ENCODE assay signal across 16 cellular contexts in the genomic region with DNA sequence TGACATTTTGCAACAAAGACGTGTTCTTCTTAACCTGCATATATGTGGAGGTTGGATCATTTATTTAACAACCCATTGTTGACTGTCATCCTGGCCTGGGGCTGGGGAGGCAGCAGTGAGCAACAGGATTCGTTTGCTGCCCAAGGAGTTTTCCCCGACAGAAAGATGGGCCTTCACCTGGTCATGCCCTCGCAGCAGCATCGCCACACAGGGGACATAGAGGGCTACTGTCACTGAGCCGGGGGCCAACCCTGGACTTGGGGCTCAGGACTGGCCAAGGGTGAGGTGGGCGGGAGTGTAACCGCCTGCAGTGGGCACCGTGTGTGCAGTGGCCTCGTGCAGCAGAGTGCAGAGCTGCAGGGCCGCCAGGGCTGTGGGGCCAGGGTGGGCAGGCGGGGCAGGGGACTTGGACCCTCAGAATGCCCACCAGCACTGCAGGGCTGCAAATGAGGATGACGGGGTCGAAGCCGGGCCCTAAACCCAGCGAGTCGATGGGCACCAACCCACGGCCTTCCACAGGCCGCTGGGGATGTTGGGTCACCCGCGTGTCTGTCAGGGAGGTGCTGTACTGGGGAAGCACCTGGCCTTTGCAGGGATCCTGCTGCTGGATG. TPM values are rescaled to one million over a fixed set of nuclear protein-coding genes. Genes with fewer than 3 reads are reported as not detected.
A peak's percentile ranks its signal among the peaks of the same experiment; 100 is the strongest.
DNase-seq lines count a peak whose midpoint lies in the region; ATAC-seq and TF ChIP-seq lines count a peak whose summit lies in the region.
"Had no signal": no experiment of that assay in that cellular context is flagged by ENCODE, and none has a peak within 500 bp of the region (broad histone marks: within the 10 kb centered on the region; RNA-seq: fewer than 3 reads in every experiment).

No MANE protein-coding gene starts in this region.

- H3K4me3 Mint-ChIP-seq in progenitor cell of endocrine pancreas (ENCODE audit: low read depth), result no peak overlapping the region
- no peak overlapping the region for H3K4me3 Mint-ChIP-seq in activated T-cell treated with anti-CD3 and anti-CD28 coated beads, Interleukin-2, amount 50 U/mL, for 24 hours
- H3K4me3 Mint-ChIP-seq: activated B cell treated with CpG ODN at 0.5 μM for 24 hours; CD14-positive monocyte; central memory CD8-positive, alpha-beta T cell had no signal

- ATAC-seq in HG02642 (IDR thresholded peaks at IDR 0.05; ENCODE audit: poor library complexity, unreplicated experiment), result no peak
- ATAC-seq in HG02678 (IDR thresholded peaks at IDR 0.05; ENCODE audit: unreplicated experiment), result no peak
- ATAC-seq: activated naive CD4-positive, alpha-beta T cell treated with anti-CD3 and anti-CD28 coated beads, Interleukin-2, amount 50 U/mL, for 72 hours had no signal

- H3K27ac ChIP-seq in KMS-11, result peak overlapping the region; percentile 91

- H3K4me3 ChIP-seq in GM12865 (ENCODE audit: low read depth, low read length) (no peak overlapping the region), KMS-11 (IDR thresholded peaks at IDR 0.05; ENCODE audit: insufficient read depth, low read depth, low read length) (no peak overlapping the region), choroid plexus epithelial cell (ENCODE audit: low read depth, low read length) (no peak overlapping the region)
- H3K4me3 ChIP-seq: transverse colon had no signal

- peaks cover 88% of the 10 kb centered on the region for H3K79me2 ChIP-seq in KMS-11 (ENCODE audit: insufficient read depth, low read depth)

- peaks cover 3% of the 10 kb centered on the region for H3K36me3 Mint-ChIP-seq in progenitor cell of endocrine pancreas (ENCODE audit: insufficient read depth)
- H3K36me3 Mint-ChIP-seq in activated T-cell treated with anti-CD3 and anti-CD28 coated beads, Interleukin-2, amount 50 U/mL, for 24 hours (ENCODE audit: low read depth), result peaks cover 10% of the 10 kb centered on the region

- peak; percentile 29 for DNase-seq in GM12865 (ENCODE audit: low read depth)
- DNase-seq in choroid plexus epithelial cell (ENCODE audit: low read depth), result no peak
- DNase-seq in progenitor cell of endocrine pancreas (ENCODE audit: low spot score, unreplicated experiment), result no peak
- DNase-seq in activated T-cell treated with anti-CD3 and anti-CD28 coated beads, Interleukin-2, amount 50 U/mL, for 24 hours, result no peak
- DNase-seq: activated B cell treated with CpG ODN at 0.5 μM for 24 hours; activated CD8-positive, alpha-beta memory T cell treated with anti-CD3 and anti-CD28 coated beads, Interleukin-2, amount 50 U/mL, for 4 hours; DMS79; NCI-H1417; NCI-H345; transverse colon had no signal

- H3K4me2 ChIP-seq in KMS-11, result peak overlapping the region; percentile 91

- TF ChIP-seq CTCF in GM12865 (IDR thresholded peaks at IDR 0.05; ENCODE audit: insufficient read depth, low read depth, low read length, missing control alignments) (peak; percentile 27), KMS-11 (conservative IDR thresholded peaks at IDR 0.05; ENCODE audit: low read depth, low read length) (peak; percentile 57), choroid plexus epithelial cell (conservative IDR thresholded peaks at IDR 0.05; ENCODE audit: low read depth, low read length) (peak; percentile 28), progenitor cell of endocrine pancreas (IDR thresholded peaks at IDR 0.05; ENCODE audit: unreplicated experiment) (peak; percentile 24)

- no peak overlapping the region; the same call in 1 of the 2 replicates for H3K9ac ChIP-seq in KMS-11

- H3K4me1 Mint-ChIP-seq in progenitor cell of endocrine pancreas (ENCODE audit: low read depth), result no peaks in the 10 kb centered on the region
- H3K4me1 Mint-ChIP-seq in activated T-cell treated with anti-CD3 and anti-CD28 coated beads, Interleukin-2, amount 50 U/mL, for 24 hours (ENCODE audit: low read depth), result peaks cover 9% of the 10 kb centered on the region
- H3K4me1 Mint-ChIP-seq: CD14-positive monocyte; central memory CD8-positive, alpha-beta T cell had no signal

- no peak overlapping the region for H2AFZ ChIP-seq in KMS-11 (ENCODE audit: low read depth)

- peaks cover 12% of the 10 kb centered on the region for H3K9me3 Mint-ChIP-seq in progenitor cell of endocrine pancreas (ENCODE audit: low read depth)
- no peaks in the 10 kb centered on the region for H3K9me3 Mint-ChIP-seq in activated T-cell treated with anti-CD3 and anti-CD28 coated beads, Interleukin-2, amount 50 U/mL, for 24 hours
- H3K9me3 Mint-ChIP-seq: activated naive CD4-positive, alpha-beta T cell treated with anti-CD3 and anti-CD28 coated beads, Interleukin-2, amount 50 U/mL, for 72 hours; central memory CD8-positive, alpha-beta T cell had no signal

- H3K27ac Mint-ChIP-seq in progenitor cell of endocrine pancreas, result no peak overlapping the region
- H3K27ac Mint-ChIP-seq in activated T-cell treated with anti-CD3 and anti-CD28 coated beads, Interleukin-2, amount 50 U/mL, for 24 hours, result no peak overlapping the region
- H3K27ac Mint-ChIP-seq: activated B cell treated with CpG ODN at 0.5 μM for 24 hours; activated naive CD4-positive, alpha-beta T cell treated with anti-CD3 and anti-CD28 coated beads, Interleukin-2, amount 50 U/mL, for 72 hours had no signal

- H3K27me3 ChIP-seq in KMS-11 (ENCODE audit: insufficient read depth, low read depth), result no peaks in the 10 kb centered on the region
- H3K27me3 ChIP-seq: transverse colon had no signal

- H3K4me1 ChIP-seq in KMS-11 (ENCODE audit: low read depth, poor library complexity, severe bottlenecking), result peaks cover 97% of the 10 kb centered on the region

- no peaks in the 10 kb centered on the region; the same call in 1 of the 2 replicates for H3K36me3 ChIP-seq in KMS-11 (ENCODE audit: insufficient read depth)
- H3K36me3 ChIP-seq: transverse colon had no signal

- no peaks in the 10 kb centered on the region for H4K20me1 ChIP-seq in KMS-11 (ENCODE audit: insufficient read depth)

- no peaks in the 10 kb centered on the region for H3K27me3 Mint-ChIP-seq in progenitor cell of endocrine pancreas
- no peaks in the 10 kb centered on the region for H3K27me3 Mint-ChIP-seq in activated T-cell treated with anti-CD3 and anti-CD28 coated beads, Interleukin-2, amount 50 U/mL, for 24 hours
- H3K27me3 Mint-ChIP-seq: activated B cell treated with CpG ODN at 0.5 μM for 24 hours; central memory CD8-positive, alpha-beta T cell had no signal

RNA-seq across cellular contexts. Expression of a gene that starts 11.8 kb away (rescaled TPM):
- total RNA-seq in progenitor cell of endocrine pancreas, result 39.0 and 40.4 TPM in 2 replicates
